In the genomic region with DNA sequence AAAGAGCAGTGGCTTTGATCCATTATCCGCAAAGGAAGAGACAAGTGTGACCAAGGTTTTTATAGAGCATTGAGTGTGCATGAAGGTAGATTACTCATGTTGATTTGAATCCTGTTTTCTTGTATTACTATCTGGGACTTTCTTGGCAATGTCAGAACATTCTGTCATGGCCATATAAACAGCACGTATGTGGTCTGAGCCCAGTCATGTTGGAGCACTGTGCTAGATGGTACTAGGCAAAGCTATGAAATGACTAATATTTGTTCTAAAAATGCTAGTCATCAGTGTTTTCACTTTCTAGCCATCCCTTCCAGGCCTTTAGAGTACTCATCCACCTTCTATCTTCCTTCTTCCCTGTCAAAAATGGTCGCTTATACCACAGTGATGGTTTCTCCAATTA, we compare ENCODE assay signal across 25 cellular contexts.
"Had no signal": no experiment of that assay in that cellular context is flagged by ENCODE, and none has a peak within 500 bp of the region (broad histone marks: within the 10 kb centered on the region; RNA-seq: fewer than 3 reads in every experiment).

No MANE protein-coding gene starts in this region.

- H3K4me3 ChIP-seq: PC-9, SK-N-MC had no signal

- ATAC-seq: activated T-cell treated with anti-CD3 and anti-CD28 coated beads, Interleukin-2, amount 50 U/mL, for 4 hours; activated T-helper 17 cell treated with anti-CD3 and anti-CD28 coated beads, Interleukin-2, amount 50 U/mL, for 72 hours; Right ventricle myocardium inferior; T-cell had no signal

- H3K27ac ChIP-seq: PC-9, SK-N-MC had no signal

- DNase-seq: activated B cell treated with CpG ODN at 0.5 μM for 24 hours; activated CD4-positive, alpha-beta T cell treated with anti-CD3 and anti-CD28 coated beads for 1 hour; activated CD4-positive, alpha-beta T cell treated with anti-CD3 and anti-CD28 coated beads, Interleukin-2, amount 10 ng/mL, durations not matched to agents 24 days and 14 days; activated CD4-positive, alpha-beta T cell treated with anti-CD3 and anti-CD28 coated beads, Interleukin-2, amount 50 U/mL, for 48 hours; activated CD8-positive, alpha-beta memory T cell treated with anti-CD3 and anti-CD28 coated beads for 24 hours; activated gamma-delta T cell; activated naive CD4-positive, alpha-beta T cell treated with anti-CD3 and anti-CD28 coated beads for 36 hours; activated T-cell treated with anti-CD3 and anti-CD28 coated beads, Interleukin-2, amount 50 U/mL, for 4 hours; anterior cingulate cortex; central memory CD4-positive, alpha-beta T cell; Karpas-422; MM.1S; NCI-H1105; NCI-H1436; NCI-H1694 treated with DMSO at 0.1 percent for 48 hours; NCI-H2029 treated with DMSO at 0.1 percent for 48 hours; NCI-H510A treated with DMSO at 0.1 percent for 48 hours; PC-9; T-cell; T-helper 2 cell; T1000 had no signal

- H2AFZ ChIP-seq: PC-9 had no signal

- FAIRE-seq: TTC549 had no signal

- H3K4me2 ChIP-seq: PC-9 had no signal
